In genomic region chr6:113627480-113627879, GRCh38 we compare ENCODE assay signal across 16 cellular contexts.
DNase-seq lines count a peak whose midpoint lies in the region; ATAC-seq and TF ChIP-seq lines count a peak whose summit lies in the region.
"Had no signal": no experiment of that assay in that cellular context is flagged by ENCODE, and none has a peak within 500 bp of the region (broad histone marks: within the 10 kb centered on the region; RNA-seq: fewer than 3 reads in every experiment).

No MANE protein-coding gene starts in this region.

- H3K36me3 Mint-ChIP-seq in naive B cell, result no peaks in the 10 kb centered on the region
- H3K36me3 Mint-ChIP-seq in natural killer cell treated with Interleukin-12 subunit alpha and Interleukin-12 subunit beta and Interleukin-15 and Interleukin-18, amount 100 ng/mL, for 72 hours, result no peaks in the 10 kb centered on the region
- peaks cover 2% of the 10 kb centered on the region for H3K36me3 Mint-ChIP-seq in activated naive CD4-positive, alpha-beta T cell treated with anti-CD3 and anti-CD28 coated beads for 36 hours (ENCODE audit: low read depth)

- no peak overlapping the region for H3K4me3 ChIP-seq in gastrocnemius medialis
- H3K4me3 ChIP-seq: testis had no signal

- H3K27me3 Mint-ChIP-seq in naive B cell, result no peaks in the 10 kb centered on the region
- peaks cover 0 to 2% of the 10 kb centered on the region in 2 donors for H3K27me3 Mint-ChIP-seq in natural killer cell treated with Interleukin-12 subunit alpha and Interleukin-12 subunit beta and Interleukin-15 and Interleukin-18, amount 100 ng/mL, for 72 hours
- H3K27me3 Mint-ChIP-seq in activated naive CD4-positive, alpha-beta T cell treated with anti-CD3 and anti-CD28 coated beads for 36 hours (ENCODE audit: low read depth), result peaks cover 17% of the 10 kb centered on the region

- no peak for TF ChIP-seq CTCF in gastrocnemius medialis (IDR thresholded peaks at IDR 0.05 in 4 of 5, conservative IDR thresholded peaks at IDR 0.05 in 1 of 5)

- peaks cover 45 to 64% (median 61%) of the 10 kb centered on the region in 3 donors for H3K4me1 Mint-ChIP-seq in naive B cell
- peaks cover 9 to 51% of the 10 kb centered on the region in 2 donors for H3K4me1 Mint-ChIP-seq in natural killer cell treated with Interleukin-12 subunit alpha and Interleukin-12 subunit beta and Interleukin-15 and Interleukin-18, amount 100 ng/mL, for 72 hours (ENCODE audit: low read depth in 2 of 2)
- peaks cover 23% of the 10 kb centered on the region for H3K4me1 Mint-ChIP-seq in activated naive CD4-positive, alpha-beta T cell treated with anti-CD3 and anti-CD28 coated beads for 36 hours (ENCODE audit: low read depth)

- peak overlapping the region in 2 of 4 donors; percentile 87 to 92 for H3K27ac ChIP-seq in gastrocnemius medialis
- H3K27ac ChIP-seq: testis, WERI-Rb-1 had no signal

- in situ Hi-C loops in gastrocnemius medialis (cut with MboI; ENCODE audit: low sequenced_read_pairs in 4 of 4), result no loop called here

- DNase-seq in naive B cell (no peak), gastrocnemius medialis (no peak)
- DNase-seq in natural killer cell treated with Interleukin-12 subunit alpha and Interleukin-12 subunit beta and Interleukin-15 and Interleukin-18, amount 100 ng/mL, for 72 hours (ENCODE audit: low spot score), result no peak
- DNase-seq in activated naive CD4-positive, alpha-beta T cell treated with anti-CD3 and anti-CD28 coated beads for 36 hours, result no peak
- no peak for DNase-seq in stimulated activated CD4-positive, alpha-beta T cell treated with anti-CD3 and anti-CD28 coated beads, Interleukin-4, amount 100 ng/mL, for 24 hours
- DNase-seq: cortex of kidney, hippocampal formation, NCI-H510A treated with DMSO at 0.1 percent for 48 hours, testis, WERI-Rb-1 had no signal

- ATAC-seq in GM18867 (IDR thresholded peaks at IDR 0.05; ENCODE audit: unreplicated experiment) (peak; percentile 36), GM21528 (IDR thresholded peaks at IDR 0.05; ENCODE audit: low FRiP score, unreplicated experiment) (peak; percentile 18), HG03066 (IDR thresholded peaks at IDR 0.05; ENCODE audit: low read depth, unreplicated experiment) (peak; percentile 25), naive B cell (ENCODE audit: low read depth in 2 of 2) (no peak), gastrocnemius medialis (no peak)
- ATAC-seq in natural killer cell treated with Interleukin-12 subunit alpha and Interleukin-12 subunit beta and Interleukin-15 and Interleukin-18, amount 100 ng/mL, for 72 hours, result no peak
- ATAC-seq: left lobe of liver, Panc1 had no signal

- H3K4me1 ChIP-seq in gastrocnemius medialis, result peaks cover 27 to 48% of the 10 kb centered on the region in 2 donors

- no peaks in the 10 kb centered on the region for H3K27me3 ChIP-seq in gastrocnemius medialis
- H3K27me3 ChIP-seq: testis had no signal

- no peak overlapping the region for H3K4me3 Mint-ChIP-seq in naive B cell
- no peak overlapping the region for H3K4me3 Mint-ChIP-seq in natural killer cell treated with Interleukin-12 subunit alpha and Interleukin-12 subunit beta and Interleukin-15 and Interleukin-18, amount 100 ng/mL, for 72 hours
- no peak overlapping the region for H3K4me3 Mint-ChIP-seq in activated naive CD4-positive, alpha-beta T cell treated with anti-CD3 and anti-CD28 coated beads for 36 hours

- CTCF ChIA-PET in activated naive CD4-positive, alpha-beta T cell treated with anti-CD3 and anti-CD28 coated beads for 36 hours (lab: Charles Lee), result no interaction called here

- intact Hi-C loops in gastrocnemius medialis (cut with DNase I; ENCODE audit: low total_unique reads), result no loop called here
- intact Hi-C loops in activated naive CD4-positive, alpha-beta T cell treated with anti-CD3 and anti-CD28 coated beads for 36 hours (cut with micrococcal nuclease), result no loop called here

- peaks cover 0 to under 1% of the 10 kb centered on the region in 2 donors for H3K36me3 ChIP-seq in gastrocnemius medialis
- H3K36me3 ChIP-seq: WERI-Rb-1 had no signal

- peak overlapping the region; percentile 0 to 99 (median 30) for H3K27ac Mint-ChIP-seq in naive B cell
- no peak overlapping the region for H3K27ac Mint-ChIP-seq in natural killer cell treated with Interleukin-12 subunit alpha and Interleukin-12 subunit beta and Interleukin-15 and Interleukin-18, amount 100 ng/mL, for 72 hours
- no peak overlapping the region for H3K27ac Mint-ChIP-seq in activated naive CD4-positive, alpha-beta T cell treated with anti-CD3 and anti-CD28 coated beads for 36 hours
- H3K27ac Mint-ChIP-seq: progenitor cell of endocrine pancreas had no signal

- no peaks in the 10 kb centered on the region for H3K9me3 Mint-ChIP-seq in naive B cell
- peaks cover 3% of the 10 kb centered on the region for H3K9me3 Mint-ChIP-seq in natural killer cell treated with Interleukin-12 subunit alpha and Interleukin-12 subunit beta and Interleukin-15 and Interleukin-18, amount 100 ng/mL, for 72 hours
- H3K9me3 Mint-ChIP-seq in activated naive CD4-positive, alpha-beta T cell treated with anti-CD3 and anti-CD28 coated beads for 36 hours, result no peaks in the 10 kb centered on the region

- no peak for TF ChIP-seq POLR2A in gastrocnemius medialis (IDR thresholded peaks at IDR 0.05)

- H3K9me3 ChIP-seq in gastrocnemius medialis, result no peaks in the 10 kb centered on the region
- H3K9me3 ChIP-seq: testis had no signal

Comparison
In these comparisons a context has a peak if more than half of its experiments do, and no peak if none do; other contexts are left out.
1. ATAC-seq: peak in GM18867 (single experiment), GM21528 (single experiment) and HG03066 (single experiment); none in naive B cell (0 of 2), natural killer cell treated with Interleukin-12 subunit alpha and Interleukin-12 subunit beta and Interleukin-15 and Interleukin-18, amount 100 ng/mL, for 72 hours (0 of 2) and gastrocnemius medialis (0 of 2).
2. H3K27ac Mint-ChIP-seq: peak in naive B cell (6 of 6); none in natural killer cell treated with Interleukin-12 subunit alpha and Interleukin-12 subunit beta and Interleukin-15 and Interleukin-18, amount 100 ng/mL, for 72 hours (0 of 2) and activated naive CD4-positive, alpha-beta T cell treated with anti-CD3 and anti-CD28 coated beads for 36 hours (single experiment).